In genomic region chr7:133973710-133974109, GRCh38 we compare ENCODE assay signal across 2 cellular contexts.
TF ChIP-seq lines count a peak whose summit lies in the region.

No MANE protein-coding gene starts in this region.

TF ChIP-seq in SK-N-SH, 30 proteins besides CTCF, POLR2A, EP300 and RAD21 (continued from another document):
- no peak for TF ChIP-seq MEF2A (IDR thresholded peaks at IDR 0.05; ENCODE audit: borderline replicate concordance, low read depth)
- no peak for TF ChIP-seq USF2 (IDR thresholded peaks at IDR 0.05; ENCODE audit: borderline replicate concordance, low read depth, low read length)
- no peak for TF ChIP-seq EZH2phosphoT487 (IDR thresholded peaks at IDR 0.05; ENCODE audit: borderline replicate concordance, low read depth)
TF ChIP-seq in SK-N-SH: peak in this region for 0.

TF ChIP-seq in SK-N-SH treated with all-trans-retinoic acid at 6 μM for 48 hours, 23 proteins besides CTCF, POLR2A, EP300 and RAD21 (continued from another document):
- TF ChIP-seq TOX (CRISPR knock-in tag; IDR thresholded peaks at IDR 0.05; ENCODE audit: borderline replicate concordance) (no peak), GLIS3 (CRISPR knock-in tag; IDR thresholded peaks at IDR 0.05) (no peak), RARB (CRISPR knock-in tag; IDR thresholded peaks at IDR 0.05) (no peak), POU6F1 (CRISPR knock-in tag; IDR thresholded peaks at IDR 0.05; ENCODE audit: borderline replicate concordance, low read depth) (no peak), ZC3H10 (CRISPR knock-in tag; IDR thresholded peaks at IDR 0.05) (no peak), TSHZ2 (CRISPR knock-in tag; IDR thresholded peaks at IDR 0.05) (no peak), SNAI2 (CRISPR knock-in tag; IDR thresholded peaks at IDR 0.05) (no peak), TCF4 (CRISPR knock-in tag; IDR thresholded peaks at IDR 0.05; ENCODE audit: borderline replicate concordance) (no peak), PPARA (CRISPR knock-in tag; IDR thresholded peaks at IDR 0.05; ENCODE audit: borderline replicate concordance) (no peak), CREB5 (CRISPR knock-in tag; IDR thresholded peaks at IDR 0.05; ENCODE audit: low read depth) (no peak)
TF ChIP-seq in SK-N-SH treated with all-trans-retinoic acid at 6 μM for 48 hours: peak in this region for 0.
